ENCODE assay signal across 8 cellular contexts in the genomic region with DNA sequence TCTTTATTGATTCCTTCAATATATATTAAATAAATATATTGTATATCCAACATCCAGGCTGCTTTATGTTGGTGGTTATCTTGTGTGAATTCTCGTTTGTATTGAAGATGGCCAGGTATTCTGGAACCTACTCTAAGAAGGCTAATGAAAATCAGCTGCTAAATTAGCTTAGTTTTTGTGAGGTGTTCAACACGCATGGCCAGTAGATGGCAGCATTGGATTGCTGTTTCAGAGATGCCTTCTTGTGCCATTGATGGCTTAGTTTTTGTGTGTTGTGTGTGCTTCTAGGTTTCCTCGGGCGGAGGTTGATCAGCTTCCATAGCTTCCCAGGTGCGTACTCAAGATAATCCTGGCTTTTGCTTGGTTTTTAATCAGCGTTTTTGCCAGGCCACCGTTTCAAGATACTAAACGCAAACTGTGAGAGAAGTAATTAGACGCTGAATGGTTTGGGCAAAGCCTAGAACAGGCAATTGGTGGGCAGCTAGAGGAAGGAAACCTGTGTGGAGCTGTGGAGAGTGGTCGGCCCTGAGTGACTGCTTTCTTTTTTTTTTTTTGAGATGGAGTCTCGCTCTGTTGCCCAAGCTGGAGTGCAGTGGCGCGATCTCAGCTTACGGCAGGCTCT. TPM values are rescaled to one million over a fixed set of nuclear protein-coding genes. Genes with fewer than 3 reads are reported as not detected.
DNase-seq lines count a peak whose midpoint lies in the region; ATAC-seq and TF ChIP-seq lines count a peak whose summit lies in the region.

No MANE protein-coding gene starts in this region.

- peak overlapping the region; percentile 29 for H3K27ac Mint-ChIP-seq in chondrocyte (ENCODE audit: unreplicated experiment)

- DNase-seq in AG04449 (ENCODE audit: low read depth, low spot score) = no peak
- peak; percentile 64 for DNase-seq in NCI-H2227 treated with DMSO at 0.1 percent for 48 hours (lab: John Stamatoyannopoulos, UW)
- DNase-seq in activated CD4-positive, alpha-beta T cell treated with anti-CD3 and anti-CD28 coated beads for 24 hours (ENCODE audit: low read depth in 2 of 2) = peak; percentile 45 to 47
- no peak for DNase-seq in chondrocyte (ENCODE audit: low spot score)
- DNase-seq in left lung = peak in 1 of 2 donors; percentile 51
- DNase-seq in stimulated activated CD4-positive, alpha-beta T cell treated with anti-CD3 and anti-CD28 coated beads, TNF-alpha, amount 100 ng/mL, for 1 hour (ENCODE audit: low read depth in 3 of 3, low spot score in 1 of 3) = peak; percentile 42 to 56 (median 43)

- TF ChIP-seq CTCF in AG04449 (IDR thresholded peaks at IDR 0.05; ENCODE audit: insufficient read depth, low read length, missing control alignments) (peak; percentile 80), chondrocyte (IDR thresholded peaks at IDR 0.05) (peak; percentile 89), left lung (IDR thresholded peaks at IDR 0.05) (peak; percentile 57 to 80)

- CTCF ChIA-PET in AG04449 (lab: Yijun Ruan, JAX) = interaction anchor here (0.5 to 7.0 kb wide), 53 partner anchors 11 to 609 kb away, joined by 3 to 124 read pairs (median 4); partner anchors contain the start of genes ELF2, NAA15 and NDUFC1

- H3K9me3 Mint-ChIP-seq in chondrocyte (ENCODE audit: low read depth) = no peaks in the 10 kb centered on the region

- no peaks in the 10 kb centered on the region for H3K36me3 Mint-ChIP-seq in chondrocyte (ENCODE audit: low read depth)

- no peaks in the 10 kb centered on the region for H3K36me3 ChIP-seq in left lung

- H3K4me3 Mint-ChIP-seq in chondrocyte (ENCODE audit: unreplicated experiment) = no peak overlapping the region

- no peaks in the 10 kb centered on the region for H3K9me3 ChIP-seq in left lung

- no peaks in the 10 kb centered on the region for H3K27me3 Mint-ChIP-seq in chondrocyte (ENCODE audit: low read depth)

- peaks cover 0 to 35% of the 10 kb centered on the region in 2 donors for H3K4me1 ChIP-seq in left lung

- peaks cover 56% of the 10 kb centered on the region for H3K4me1 Mint-ChIP-seq in chondrocyte (ENCODE audit: low read depth)

- no peaks in the 10 kb centered on the region for H3K27me3 ChIP-seq in left lung

- intact Hi-C loops in left lung (cut with DNase I) = loop anchor here in 1 of 2 donors (10.0 kb wide), 2 partner anchors 54 to 264 kb away; no protein-coding TSS in a partner anchor

- ATAC-seq in GM18517 (IDR thresholded peaks at IDR 0.05; ENCODE audit: unreplicated experiment) = peak; percentile 79
- ATAC-seq in HG03135 (IDR thresholded peaks at IDR 0.05; ENCODE audit: unreplicated experiment) = peak; percentile 82
- peak; percentile 93 for ATAC-seq in left lung

- POLR2A ChIA-PET in AG04449 (lab: Yijun Ruan, JAX) = interaction anchor here (0.6 to 1.6 kb wide), 3 partner anchors 52 to 993 kb away, joined by 3 to 5 read pairs (median 4); no protein-coding TSS in a partner anchor

- H3K4me3 ChIP-seq in AG04449 (ENCODE audit: low read depth, low read length) (no peak overlapping the region), left lung (no peak overlapping the region)

- no peak overlapping the region for H3K27ac ChIP-seq in left lung

RNA-seq across cellular contexts. Expression of gene NOCT, which starts 15.1 kb away (rescaled TPM):
- total RNA-seq in chondrocyte (23.8 to 31.6 TPM (median 31.5 TPM) in 3 replicates), left lung (10 to 100 TPM; 10.7 to 11.9 TPM)

Comparison
In these comparisons a context has a peak if more than half of its experiments do, and no peak if none do; other contexts are left out.
1. DNase-seq: peak in NCI-H2227 treated with DMSO at 0.1 percent for 48 hours (single experiment), activated CD4-positive, alpha-beta T cell treated with anti-CD3 and anti-CD28 coated beads for 24 hours (2 of 2) and stimulated activated CD4-positive, alpha-beta T cell treated with anti-CD3 and anti-CD28 coated beads, TNF-alpha, amount 100 ng/mL, for 1 hour (3 of 3); none in AG04449 (single experiment) and chondrocyte (single experiment).
2. Peak in every context shown above with its lines, with median percentiles within 50 percentile points of each other: CTCF ChIP-seq and ATAC-seq.